Comparison of ENCODE assay signal across 1 cellular context in genomic region chr17:18267366-18267765, GRCh38.
TF ChIP-seq lines count a peak whose summit lies in the region.

No MANE protein-coding gene starts in this region.

TF ChIP-seq in H1, 55 proteins besides CTCF, POLR2A, EP300 and RAD21:
- TF ChIP-seq, protein P1, sequence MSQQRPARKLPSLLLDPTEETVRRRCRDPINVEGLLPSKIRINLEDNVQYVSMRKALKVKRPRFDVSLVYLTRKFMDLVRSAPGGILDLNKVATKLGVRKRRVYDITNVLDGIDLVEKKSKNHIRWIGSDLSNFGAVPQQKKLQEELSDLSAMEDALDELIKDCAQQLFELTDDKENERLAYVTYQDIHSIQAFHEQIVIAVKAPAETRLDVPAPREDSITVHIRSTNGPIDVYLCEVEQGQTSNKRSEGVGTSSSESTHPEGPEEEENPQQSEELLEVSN (IDR thresholded peaks at IDR 0.05): no peak
- TF ChIP-seq KDM1A (IDR thresholded peaks at IDR 0.05; ENCODE audit: borderline replicate concordance, low read length) (no peak), POLR2AphosphoS5 (IDR thresholded peaks at IDR 0.05; ENCODE audit: low read depth, low read length) (0 out of 2 replicates have a peak, but pooled peaks have one; percentile 9), KDM4A (IDR thresholded peaks at IDR 0.05; ENCODE audit: low read depth, low read length, severe bottlenecking) (no peak), YY1 (IDR thresholded peaks at IDR 0.05; ENCODE audit: low read depth, low read length) (no peak)
TF ChIP-seq in H1: peak in this region for 1.
